In the genomic region with DNA sequence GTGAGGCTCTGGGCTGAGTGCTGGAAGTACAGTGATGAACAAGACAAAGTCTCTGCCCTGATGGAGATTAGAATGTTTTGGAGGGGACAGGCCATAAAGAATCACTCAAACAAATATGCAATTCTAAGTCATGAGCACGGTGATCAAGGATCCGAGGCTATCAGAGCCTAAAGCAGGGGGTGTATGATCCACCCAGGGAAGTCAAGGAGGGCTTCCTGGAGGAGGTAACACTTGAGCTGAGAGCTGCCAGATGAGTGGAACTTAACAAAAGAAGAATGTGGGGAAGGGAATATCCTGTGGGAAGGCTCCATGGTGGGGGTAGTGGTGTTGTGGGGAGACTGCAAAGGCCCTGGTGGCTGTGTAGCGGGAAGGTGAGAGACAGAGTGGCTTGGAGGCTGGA, we compare ENCODE assay signal across 2 cellular contexts.
TF ChIP-seq lines count a peak whose summit lies in the region.

No MANE protein-coding gene starts in this region.

TF ChIP-seq in A549, 52 proteins besides CTCF, POLR2A, EP300 and RAD21:
- TF ChIP-seq GATA3 (IDR thresholded peaks at IDR 0.05; ENCODE audit: borderline replicate concordance) (no peak), RFX5 (IDR thresholded peaks at IDR 0.05) (no peak), ZFP36 (IDR thresholded peaks at IDR 0.05; ENCODE audit: borderline replicate concordance, partially characterized antibody) (peak; percentile 58)

TF ChIP-seq in K562, 482 proteins besides CTCF, POLR2A, EP300 and RAD21:
- TF ChIP-seq ZFP36 (IDR thresholded peaks at IDR 0.05; ENCODE audit: low read depth, low read length, partially characterized antibody), result peak; percentile 97
- TF ChIP-seq ZNF436 (CRISPR knock-in tag; IDR thresholded peaks at IDR 0.05), result peak; percentile 74
- TF ChIP-seq RBM25 (IDR thresholded peaks at IDR 0.05; ENCODE audit: low read depth, low read length, severe bottlenecking), result peak; percentile 60
- TF ChIP-seq BCOR (IDR thresholded peaks at IDR 0.05), result 0 out of 2 replicates have a peak, but pooled peaks have one; percentile 16
- no peak for TF ChIP-seq ZNF354B (CRISPR knock-in tag; IDR thresholded peaks at IDR 0.05)
- no peak for TF ChIP-seq CREB1 (IDR thresholded peaks at IDR 0.05)
- TF ChIP-seq CREB1 (CRISPR knock-in tag; IDR thresholded peaks at IDR 0.05), result no peak
